ENCODE assay signal across 1 cellular context in the genomic region with DNA sequence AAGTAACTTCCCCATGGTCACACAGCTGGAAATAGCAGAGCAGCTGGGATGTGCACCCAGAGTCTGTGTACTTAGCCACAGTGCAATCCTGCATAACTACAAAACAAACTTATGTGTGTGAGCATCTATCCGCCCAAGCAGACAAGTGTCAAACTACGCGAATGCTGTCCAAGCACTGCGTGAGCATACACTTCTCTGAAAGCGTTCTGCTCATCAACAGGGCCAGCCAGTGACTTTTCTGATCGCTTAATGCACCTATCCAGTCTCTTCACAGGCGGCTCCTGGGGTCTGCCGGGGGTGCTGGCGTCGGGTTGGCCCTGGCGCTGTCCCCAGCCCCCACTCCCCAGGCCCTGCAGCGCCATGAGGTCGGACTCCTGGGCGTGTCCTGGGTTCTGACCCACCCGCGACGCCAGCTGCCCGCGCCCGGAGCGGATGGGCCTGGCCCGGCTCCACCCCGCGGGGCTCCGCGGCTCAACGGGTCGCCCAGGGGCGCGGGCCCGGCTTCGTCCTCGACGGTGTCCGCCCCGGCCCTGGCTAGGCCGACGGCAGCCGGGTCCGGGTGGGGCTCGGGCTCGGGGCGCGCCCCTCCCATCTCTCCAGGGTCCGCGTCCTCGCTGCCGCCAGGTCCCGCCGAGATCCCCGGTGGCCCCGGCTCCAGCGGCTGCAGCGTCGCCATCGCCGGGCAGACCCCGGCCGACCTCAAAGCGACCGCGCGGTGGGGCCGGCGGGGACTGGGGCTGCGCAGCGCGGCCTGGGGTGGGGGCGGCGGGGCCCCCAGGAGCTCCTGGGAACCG.
TF ChIP-seq lines count a peak whose summit lies in the region.

No MANE protein-coding gene starts in this region.

TF ChIP-seq in H1, 55 proteins besides CTCF, POLR2A, EP300 and RAD21 (continued from another document):
- TF ChIP-seq ZNF274 (IDR thresholded peaks at IDR 0.05; ENCODE audit: borderline replicate concordance, extremely low read depth, low read length) (no peak), KDM4A (IDR thresholded peaks at IDR 0.05; ENCODE audit: low read depth, low read length, severe bottlenecking) (peak; percentile 58), TEAD4 (IDR thresholded peaks at IDR 0.05; ENCODE audit: low read depth, low read length) (no peak), CBX5 (IDR thresholded peaks at IDR 0.05; ENCODE audit: low read depth, low read length) (no peak), PHF8 (conservative IDR thresholded peaks at IDR 0.05; ENCODE audit: low read depth, low read length) (no peak)
- TF ChIP-seq, protein P1, sequence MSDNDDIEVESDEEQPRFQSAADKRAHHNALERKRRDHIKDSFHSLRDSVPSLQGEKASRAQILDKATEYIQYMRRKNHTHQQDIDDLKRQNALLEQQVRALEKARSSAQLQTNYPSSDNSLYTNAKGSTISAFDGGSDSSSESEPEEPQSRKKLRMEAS (IDR thresholded peaks at IDR 0.05) = peak; percentile 49; the same call in 1 of the 2 replicates
